In the genomic region with DNA sequence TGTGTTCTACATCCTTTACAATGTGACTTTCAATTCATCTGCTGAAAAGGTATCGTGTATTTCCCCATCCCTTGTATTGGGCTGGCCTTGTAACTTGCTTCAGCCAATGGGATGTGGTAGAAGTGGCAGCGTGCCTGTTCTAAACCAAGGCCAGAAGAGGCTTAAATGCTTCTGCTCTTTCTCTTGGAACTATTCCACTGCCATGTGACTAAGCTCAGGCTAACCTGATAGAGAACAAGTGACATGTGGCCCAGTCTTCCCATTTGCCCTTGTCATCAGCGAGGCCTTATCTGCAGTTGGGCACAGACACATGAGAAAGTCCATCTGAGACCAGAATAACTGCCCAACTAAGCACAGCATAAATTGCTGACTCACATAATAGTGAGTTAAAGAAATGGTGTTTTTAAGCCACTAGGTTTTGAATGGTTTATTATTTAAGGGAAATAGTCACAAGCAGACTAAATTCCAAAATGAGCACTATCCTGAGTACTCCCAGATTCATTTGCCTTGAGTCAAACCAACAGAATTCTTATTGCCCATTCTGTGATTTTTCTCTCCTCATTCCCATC, we compare ENCODE assay signal across 27 cellular contexts.
DNase-seq lines count a peak whose midpoint lies in the region; ATAC-seq, FAIRE-seq and TF ChIP-seq lines count a peak whose summit lies in the region.
"Had no signal": no experiment of that assay in that cellular context is flagged by ENCODE, and none has a peak within 500 bp of the region (broad histone marks: within the 10 kb centered on the region; RNA-seq: fewer than 3 reads in every experiment).

No MANE protein-coding gene starts in this region.

- no peak overlapping the region for H2AFZ ChIP-seq in HepG2 (ENCODE audit: low read length)
- H2AFZ ChIP-seq: GM23338 had no signal

- no peaks in the 10 kb centered on the region for H3K79me2 ChIP-seq in HepG2 (ENCODE audit: insufficient read depth, low read length)

- in situ Hi-C loops in HepG2 (cut with HindIII; ENCODE audit: extremely low pct_ligation_motif_present, low pct_unique_long_range_greater_than_20kb): no loop called here

- H3K36me3 ChIP-seq in HepG2 (replicated peaks in 1 of 2; ENCODE audit: control insufficient read depth in 1 of 2, insufficient read depth in 2 of 2, low read length in 2 of 2) (no peaks in the 10 kb centered on the region), right lobe of liver (no peaks in the 10 kb centered on the region), body of pancreas (replicated peaks in 1 of 2; ENCODE audit: insufficient read depth in 1 of 2, low read depth in 2 of 2) (no peaks in the 10 kb centered on the region)
- H3K36me3 ChIP-seq: gastroesophageal sphincter, prostate gland, upper lobe of right lung had no signal

- H3K27ac ChIP-seq in HepG2 (ENCODE audit: extremely low read length, insufficient read depth, low read length) (no peak overlapping the region), right lobe of liver (no peak overlapping the region), body of pancreas (peak overlapping the region in 1 of 4 donors; percentile 7)
- H3K27ac ChIP-seq: gastroesophageal sphincter, prostate gland, skin epidermis, upper lobe of right lung had no signal

- POLR2A ChIA-PET in HepG2 (lab: Yijun Ruan, JAX): no interaction called here

- H3K4me2 ChIP-seq in HepG2 (ENCODE audit: low read depth, low read length): no peak overlapping the region
- H3K4me2 ChIP-seq: GM23338 had no signal

- TF ChIP-seq EP300 in HepG2 (IDR thresholded peaks at IDR 0.05; ENCODE audit: low read depth in 2 of 2, low read length in 2 of 2) (no peak), HepG2 (CRISPR knock-in tag; IDR thresholded peaks at IDR 0.05; ENCODE audit: borderline replicate concordance) (no peak)

- TF ChIP-seq CTCF in HepG2 (CRISPR knock-in tag; IDR thresholded peaks at IDR 0.05) (no peak), right lobe of liver (IDR thresholded peaks at IDR 0.05) (no peak), body of pancreas (IDR thresholded peaks at IDR 0.05) (no peak)

- H3K27me3 ChIP-seq in HepG2 (ENCODE audit: control insufficient read depth in 1 of 2, insufficient read depth in 2 of 2, low read length in 2 of 2): peaks cover 0 to 4% of the 10 kb centered on the region in 2 experiments; a peak in 1 of 5 replicates
- H3K27me3 ChIP-seq in right lobe of liver: no peaks in the 10 kb centered on the region
- H3K27me3 ChIP-seq in body of pancreas: no peaks in the 10 kb centered on the region
- H3K27me3 ChIP-seq: gastroesophageal sphincter, upper lobe of right lung had no signal

- no peak for TF ChIP-seq POLR2A in HepG2 (IDR thresholded peaks at IDR 0.05; ENCODE audit: insufficient read depth in 1 of 2, low read depth in 2 of 2, low read length in 2 of 2)
- no peak for TF ChIP-seq POLR2A in right lobe of liver (IDR thresholded peaks at IDR 0.05)
- no peak for TF ChIP-seq POLR2A in body of pancreas (IDR thresholded peaks at IDR 0.05)

- no peak overlapping the region for H3K9ac ChIP-seq in HepG2 (ENCODE audit: insufficient read depth, low read depth, low read length)

- no peaks in the 10 kb centered on the region for H3K9me3 ChIP-seq in HepG2 (ENCODE audit: low read length)
- H3K9me3 ChIP-seq in right lobe of liver: no peaks in the 10 kb centered on the region
- H3K9me3 ChIP-seq in body of pancreas: no peaks in the 10 kb centered on the region
- H3K9me3 ChIP-seq: gastroesophageal sphincter, prostate gland, upper lobe of right lung had no signal

- no peak for TF ChIP-seq RAD21 in HepG2 (CRISPR knock-in tag; IDR thresholded peaks at IDR 0.05)

- FAIRE-seq in HepG2 (lab: Jason Lieb, UNC): no peak
- FAIRE-seq: A204.1, keratinocyte had no signal

- H3K4me3 ChIP-seq in HepG2 (replicated peaks in 1 of 3; ENCODE audit: insufficient read depth in 1 of 3, low read depth in 2 of 3, low read length in 3 of 3): no peak overlapping the region
- H3K4me3 ChIP-seq in right lobe of liver: no peak overlapping the region
- no peak overlapping the region for H3K4me3 ChIP-seq in body of pancreas
- H3K4me3 ChIP-seq: gastroesophageal sphincter, GM23338, lung, prostate gland, skin epidermis, upper lobe of right lung had no signal

- ATAC-seq in HepG2 (no peak), right lobe of liver (no peak), body of pancreas (peak; percentile 98), left cardiac atrium (peak; percentile 96 to 98), GM21619 (IDR thresholded peaks at IDR 0.05; ENCODE audit: unreplicated experiment) (no peak)
- ATAC-seq: gastroesophageal sphincter, GM23338, upper lobe of right lung had no signal

- CTCF ChIA-PET in HepG2 (lab: Yijun Ruan, JAX; ENCODE audit: low intra/inter-chr PET ratio, low total read pairs): no interaction called here

- 2% methylated on average over 3 of the region's 3 CpGs for WGBS in HepG2 (ENCODE audit: low lambda C conversion rate)
- 77% methylated on average over 3 of the region's 3 CpGs for WGBS in right lobe of liver (ENCODE audit: insufficient coverage, low coverage, low lambda C conversion rate, missing lambda C conversion rate)
- WGBS in body of pancreas, 2 donors: 15 to 25% methylated on average over 3 of the region's 3 CpGs

- no TSS peak for BruUV-seq in HepG2 (replicated peaks; lab: Mats Ljungman, UMichigan)

- no peaks in the 10 kb centered on the region for H4K20me1 ChIP-seq in HepG2 (ENCODE audit: insufficient read depth, low read length)

- no peak for DNase-seq in HepG2 (ENCODE audit: low spot score)
- DNase-seq in right lobe of liver: no peak
- peak; percentile 66 to 77 (median 76) for DNase-seq in body of pancreas
- peak; percentile 57 for DNase-seq in left cardiac atrium
- DNase-seq in NCI-H2227 (lab: John Stamatoyannopoulos, UW; ENCODE audit: unreplicated experiment): no peak
- no peak for DNase-seq in stimulated activated naive CD4-positive, alpha-beta T cell (lab: John Stamatoyannopoulos, UW)
- DNase-seq in AG08395 (ENCODE audit: low spot score): no peak
- DNase-seq: activated CD4-positive, alpha-beta T cell treated with anti-CD3 and anti-CD28 coated beads, Interleukin-2, amount 50 U/mL, for 4 hours; activated CD4-positive, CD25-positive, alpha-beta regulatory T cell; activated naive CD4-positive, alpha-beta T cell treated with anti-CD3 and anti-CD28 coated beads, Interleukin-2, amount 50 U/mL, for 16 hours; anterior cingulate cortex; cerebellar nuclear complex; KG1; NCI-H1694 treated with DMSO at 0.1 percent for 48 hours; NCI-H526 treated with DMSO at 0.1 percent for 48 hours; RPMI8226; stimulated activated CD4-positive, alpha-beta T cell treated with anti-CD3 and anti-CD28 coated beads, Interleukin-2, amount 100 ng/mL, for 24 hours; substantia nigra; upper lobe of right lung had no signal

- H3K4me1 ChIP-seq in HepG2 (ENCODE audit: insufficient read depth, low read length) (no peaks in the 10 kb centered on the region), right lobe of liver (no peaks in the 10 kb centered on the region), body of pancreas (peaks cover 16% of the 10 kb centered on the region)
- H3K4me1 ChIP-seq: gastroesophageal sphincter, prostate gland, upper lobe of right lung had no signal

- intact Hi-C loops in HepG2 (cut with micrococcal nuclease; ENCODE audit: unreplicated experiment) (no loop called here), right lobe of liver (cut with DNase I) (no loop called here), body of pancreas (cut with DNase I) (no loop called here), left cardiac atrium (cut with DNase I) (no loop called here)

TF ChIP-seq in HepG2, 621 proteins besides CTCF, POLR2A, EP300 and RAD21:
- TF ChIP-seq MAFF (IDR thresholded peaks at IDR 0.05; ENCODE audit: low read depth, low read length): peak; percentile 86
- TF ChIP-seq, protein P1, sequence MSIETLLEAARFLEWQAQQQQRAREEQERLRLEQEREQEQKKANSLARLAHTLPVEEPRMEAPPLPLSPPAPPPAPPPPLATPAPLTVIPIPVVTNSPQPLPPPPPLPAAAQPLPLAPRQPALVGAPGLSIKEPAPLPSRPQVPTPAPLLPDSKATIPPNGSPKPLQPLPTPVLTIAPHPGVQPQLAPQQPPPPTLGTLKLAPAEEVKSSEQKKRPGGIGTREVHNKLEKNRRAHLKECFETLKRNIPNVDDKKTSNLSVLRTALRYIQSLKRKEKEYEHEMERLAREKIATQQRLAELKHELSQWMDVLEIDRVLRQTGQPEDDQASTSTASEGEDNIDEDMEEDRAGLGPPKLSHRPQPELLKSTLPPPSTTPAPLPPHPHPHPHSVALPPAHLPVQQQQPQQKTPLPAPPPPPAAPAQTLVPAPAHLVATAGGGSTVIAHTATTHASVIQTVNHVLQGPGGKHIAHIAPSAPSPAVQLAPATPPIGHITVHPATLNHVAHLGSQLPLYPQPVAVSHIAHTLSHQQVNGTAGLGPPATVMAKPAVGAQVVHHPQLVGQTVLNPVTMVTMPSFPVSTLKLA (IDR thresholded peaks at IDR 0.05): peak; percentile 88
- no peak for TF ChIP-seq IKZF1 (IDR thresholded peaks at IDR 0.05)
- TF ChIP-seq IRX3 (CRISPR knock-in tag; IDR thresholded peaks at IDR 0.05; ENCODE audit: borderline replicate concordance, low read depth): no peak
- peak; percentile 82 to 88 for TF ChIP-seq MAFK (conservative IDR thresholded peaks at IDR 0.05 in 1 of 2, IDR thresholded peaks at IDR 0.05 in 1 of 2; ENCODE audit: low read length in 2 of 2)

Comparison
In these comparisons a context has a peak if more than half of its experiments do, and no peak if none do; other contexts are left out.
1. ATAC-seq: peak in body of pancreas (single experiment) and left cardiac atrium (2 of 2); none in HepG2 (single experiment), right lobe of liver (0 of 4) and GM21619 (single experiment).
2. DNase-seq: peak in body of pancreas (4 of 4) and left cardiac atrium (single experiment); none in HepG2 (single experiment), right lobe of liver (0 of 3), NCI-H2227 (single experiment), stimulated activated naive CD4-positive, alpha-beta T cell (0 of 6) and AG08395 (single experiment).